1 cellular context compared by ENCODE assay signal in genomic region chr16:19005561-19006445, GRCh38.
A peak's percentile ranks its signal among the peaks of the same experiment; 100 is the strongest.
TF ChIP-seq lines count a peak whose summit lies in the region.

No MANE protein-coding gene starts in this region.

TF ChIP-seq in HepG2, 621 proteins besides CTCF, POLR2A, EP300 and RAD21 (continued from another document and continues in another):
- TF ChIP-seq AKNA (CRISPR knock-in tag; IDR thresholded peaks at IDR 0.05; ENCODE audit: borderline replicate concordance) = no peak
- no peak for TF ChIP-seq ZNF333 (CRISPR knock-in tag; IDR thresholded peaks at IDR 0.05; ENCODE audit: borderline replicate concordance)
- TF ChIP-seq IRX3 (CRISPR knock-in tag; IDR thresholded peaks at IDR 0.05; ENCODE audit: borderline replicate concordance, low read depth) = no peak; the same call in 1 of the 2 replicates
- TF ChIP-seq HNF1A (IDR thresholded peaks at IDR 0.05; ENCODE audit: low read depth) = 0 out of 2 replicates have a peak, but pooled peaks have one; percentile 7
- peak; percentile 75; the same call in 1 of the 2 replicates for TF ChIP-seq HNF1A (CRISPR knock-in tag; IDR thresholded peaks at IDR 0.05; ENCODE audit: borderline replicate concordance)
- no peak for TF ChIP-seq ZNF34 (CRISPR knock-in tag; IDR thresholded peaks at IDR 0.05; ENCODE audit: borderline replicate concordance)
- TF ChIP-seq TGIF2 (CRISPR knock-in tag; IDR thresholded peaks at IDR 0.05) = peak; percentile 100
- no peak for TF ChIP-seq KLF13 (CRISPR knock-in tag; IDR thresholded peaks at IDR 0.05)
- no peak for TF ChIP-seq LBX2 (CRISPR knock-in tag; IDR thresholded peaks at IDR 0.05; ENCODE audit: borderline replicate concordance)
- TF ChIP-seq SNAPC4 (CRISPR knock-in tag; IDR thresholded peaks at IDR 0.05) = no peak; the same call in 1 of the 2 replicates
- peak; percentile 49; the same call in 1 of the 2 replicates for TF ChIP-seq ZSCAN25 (CRISPR knock-in tag; IDR thresholded peaks at IDR 0.05)
- no peak for TF ChIP-seq THAP8 (CRISPR knock-in tag; IDR thresholded peaks at IDR 0.05; ENCODE audit: borderline replicate concordance)
- no peak for TF ChIP-seq ZNF704 (CRISPR knock-in tag; IDR thresholded peaks at IDR 0.05; ENCODE audit: borderline replicate concordance)
- peak; percentile 99 for TF ChIP-seq MAX (IDR thresholded peaks at IDR 0.05)
- TF ChIP-seq DMTF1 (CRISPR knock-in tag; IDR thresholded peaks at IDR 0.05) = peak; percentile 80; the same call in 1 of the 2 replicates
- TF ChIP-seq ZFY (CRISPR knock-in tag; IDR thresholded peaks at IDR 0.05) = peak; percentile 69; the same call in 1 of the 2 replicates
- peak; percentile 19; the same call in 1 of the 2 replicates for TF ChIP-seq STAG1 (CRISPR knock-in tag; IDR thresholded peaks at IDR 0.05)
- no peak for TF ChIP-seq IRF1 (CRISPR knock-in tag; IDR thresholded peaks at IDR 0.05; ENCODE audit: low read depth)
- TF ChIP-seq RBAK (CRISPR knock-in tag; IDR thresholded peaks at IDR 0.05) = no peak
- TF ChIP-seq YEATS4 (CRISPR knock-in tag; IDR thresholded peaks at IDR 0.05; ENCODE audit: borderline replicate concordance) = peak; percentile 72; the same call in 1 of the 2 replicates
- TF ChIP-seq TRIM22 (IDR thresholded peaks at IDR 0.05) = no peak
- peak; percentile 87 for TF ChIP-seq ZNF124 (CRISPR knock-in tag; IDR thresholded peaks at IDR 0.05)
- no peak for TF ChIP-seq RARG (CRISPR knock-in tag; IDR thresholded peaks at IDR 0.05; ENCODE audit: low read depth)
- TF ChIP-seq SUZ12 (IDR thresholded peaks at IDR 0.05; ENCODE audit: low read depth, low read length) = no peak
- TF ChIP-seq ESRRA (CRISPR knock-in tag; IDR thresholded peaks at IDR 0.05; ENCODE audit: low read depth) = peak; percentile 98
- TF ChIP-seq ZNF512 (CRISPR knock-in tag; IDR thresholded peaks at IDR 0.05) = no peak
- peak; percentile 61 for TF ChIP-seq POLR2G (IDR thresholded peaks at IDR 0.05; ENCODE audit: low read depth, low read length)
- TF ChIP-seq PCBP1 (IDR thresholded peaks at IDR 0.05; ENCODE audit: borderline replicate concordance, low read depth, low read length) = no peak
- peak; percentile 55; the same call in 1 of the 2 replicates for TF ChIP-seq ZNF556 (CRISPR knock-in tag; IDR thresholded peaks at IDR 0.05; ENCODE audit: borderline replicate concordance)
- peak; percentile 96 for TF ChIP-seq ZBTB38 (CRISPR knock-in tag; IDR thresholded peaks at IDR 0.05)
- no peak for TF ChIP-seq SNRNP70 (IDR thresholded peaks at IDR 0.05; ENCODE audit: low read depth, low read length)
- no peak for TF ChIP-seq NFE2L1 (CRISPR knock-in tag; IDR thresholded peaks at IDR 0.05; ENCODE audit: borderline replicate concordance)
